Comparison of ENCODE assay signal across 1 cellular context in genomic region chr9:136903041-136903554, GRCh38.
TF ChIP-seq lines count a peak whose summit lies in the region.

No MANE protein-coding gene starts in this region.

TF ChIP-seq in liver, 16 proteins besides CTCF, POLR2A, EP300 and RAD21 (continued from another document):
- no peak for TF ChIP-seq TAF1 (conservative IDR thresholded peaks at IDR 0.05)
